ENCODE assay signal across 1 cellular context in the genomic region with DNA sequence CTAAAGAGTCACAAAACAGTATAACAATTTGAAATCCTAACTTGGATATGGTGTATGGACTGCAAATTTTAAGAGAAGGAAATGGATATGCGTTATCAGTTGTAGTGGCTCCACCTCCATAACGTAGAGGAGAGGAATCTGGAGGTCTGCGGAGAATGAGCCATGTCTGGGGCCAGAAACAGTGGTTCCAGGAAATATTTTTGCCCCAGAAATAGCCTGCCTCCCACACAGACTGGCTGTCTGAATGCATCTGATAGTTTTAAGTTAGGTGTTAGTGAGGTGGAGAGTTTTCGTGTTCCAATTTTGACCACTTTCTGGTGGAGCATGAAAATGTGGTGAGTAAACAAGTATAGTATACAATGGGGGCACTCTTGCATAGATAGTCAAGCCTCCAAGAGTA.
TF ChIP-seq lines count a peak whose summit lies in the region.

No MANE protein-coding gene starts in this region.

TF ChIP-seq in K562, 482 proteins besides CTCF, POLR2A, EP300 and RAD21 (continued from another document):
- TF ChIP-seq, protein P1, sequence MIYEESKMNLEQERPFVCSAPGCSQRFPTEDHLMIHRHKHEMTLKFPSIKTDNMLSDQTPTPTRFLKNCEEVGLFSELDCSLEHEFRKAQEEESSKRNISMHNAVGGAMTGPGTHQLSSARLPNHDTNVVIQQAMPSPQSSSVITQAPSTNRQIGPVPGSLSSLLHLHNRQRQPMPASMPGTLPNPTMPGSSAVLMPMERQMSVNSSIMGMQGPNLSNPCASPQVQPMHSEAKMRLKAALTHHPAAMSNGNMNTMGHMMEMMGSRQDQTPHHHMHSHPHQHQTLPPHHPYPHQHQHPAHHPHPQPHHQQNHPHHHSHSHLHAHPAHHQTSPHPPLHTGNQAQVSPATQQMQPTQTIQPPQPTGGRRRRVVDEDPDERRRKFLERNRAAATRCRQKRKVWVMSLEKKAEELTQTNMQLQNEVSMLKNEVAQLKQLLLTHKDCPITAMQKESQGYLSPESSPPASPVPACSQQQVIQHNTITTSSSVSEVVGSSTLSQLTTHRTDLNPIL (CRISPR knock-in tag; IDR thresholded peaks at IDR 0.05), result no peak
- TF ChIP-seq, protein P2, sequence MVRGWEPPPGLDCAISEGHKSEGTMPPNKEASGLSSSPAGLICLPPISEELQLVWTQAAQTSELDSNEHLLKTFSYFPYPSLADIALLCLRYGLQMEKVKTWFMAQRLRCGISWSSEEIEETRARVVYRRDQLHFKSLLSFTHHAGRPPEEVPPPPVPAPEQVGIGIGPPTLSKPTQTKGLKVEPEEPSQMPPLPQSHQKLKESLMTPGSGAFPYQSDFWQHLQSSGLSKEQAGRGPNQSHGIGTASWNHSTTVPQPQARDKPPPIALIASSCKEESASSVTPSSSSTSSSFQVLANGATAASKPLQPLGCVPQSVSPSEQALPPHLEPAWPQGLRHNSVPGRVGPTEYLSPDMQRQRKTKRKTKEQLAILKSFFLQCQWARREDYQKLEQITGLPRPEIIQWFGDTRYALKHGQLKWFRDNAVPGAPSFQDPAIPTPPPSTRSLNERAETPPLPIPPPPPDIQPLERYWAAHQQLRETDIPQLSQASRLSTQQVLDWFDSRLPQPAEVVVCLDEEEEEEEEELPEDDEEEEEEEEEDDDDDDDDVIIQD (CRISPR knock-in tag; IDR thresholded peaks at IDR 0.05), result no peak
- TF ChIP-seq HEY1 (CRISPR knock-in tag; IDR thresholded peaks at IDR 0.05; ENCODE audit: borderline replicate concordance) (no peak), ZZZ3 (IDR thresholded peaks at IDR 0.05) (no peak), ZNF431 (CRISPR knock-in tag; IDR thresholded peaks at IDR 0.05) (no peak), ZKSCAN1 (IDR thresholded peaks at IDR 0.05; ENCODE audit: low read depth, low read length) (no peak), STAT5B (CRISPR knock-in tag; IDR thresholded peaks at IDR 0.05) (no peak), NCOR1 (IDR thresholded peaks at IDR 0.05) (peak; percentile 88), ZNF778 (CRISPR knock-in tag; IDR thresholded peaks at IDR 0.05) (no peak), STAG1 (CRISPR knock-in tag; IDR thresholded peaks at IDR 0.05; ENCODE audit: borderline replicate concordance) (no peak), GTF2A2 (tag; IDR thresholded peaks at IDR 0.05) (no peak), ZNF79 (CRISPR knock-in tag; IDR thresholded peaks at IDR 0.05; ENCODE audit: low read depth) (no peak), FIP1L1 (IDR thresholded peaks at IDR 0.05; ENCODE audit: low read depth, low read length, poor library complexity, severe bottlenecking) (no peak)
- TF ChIP-seq, protein P3, sequence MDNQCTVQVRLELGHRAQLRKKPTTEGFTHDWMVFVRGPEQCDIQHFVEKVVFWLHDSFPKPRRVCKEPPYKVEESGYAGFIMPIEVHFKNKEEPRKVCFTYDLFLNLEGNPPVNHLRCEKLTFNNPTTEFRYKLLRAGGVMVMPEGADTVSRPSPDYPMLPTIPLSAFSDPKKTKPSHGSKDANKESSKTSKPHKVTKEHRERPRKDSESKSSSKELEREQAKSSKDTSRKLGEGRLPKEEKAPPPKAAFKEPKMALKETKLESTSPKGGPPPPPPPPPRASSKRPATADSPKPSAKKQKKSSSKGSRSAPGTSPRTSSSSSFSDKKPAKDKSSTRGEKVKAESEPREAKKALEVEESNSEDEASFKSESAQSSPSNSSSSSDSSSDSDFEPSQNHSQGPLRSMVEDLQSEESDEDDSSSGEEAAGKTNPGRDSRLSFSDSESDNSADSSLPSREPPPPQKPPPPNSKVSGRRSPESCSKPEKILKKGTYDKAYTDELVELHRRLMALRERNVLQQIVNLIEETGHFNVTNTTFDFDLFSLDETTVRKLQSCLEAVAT (IDR thresholded peaks at IDR 0.05), result peak in 1 of 2 experiments; percentile 33; a peak in 1 of 4 replicates
- TF ChIP-seq, protein P4, sequence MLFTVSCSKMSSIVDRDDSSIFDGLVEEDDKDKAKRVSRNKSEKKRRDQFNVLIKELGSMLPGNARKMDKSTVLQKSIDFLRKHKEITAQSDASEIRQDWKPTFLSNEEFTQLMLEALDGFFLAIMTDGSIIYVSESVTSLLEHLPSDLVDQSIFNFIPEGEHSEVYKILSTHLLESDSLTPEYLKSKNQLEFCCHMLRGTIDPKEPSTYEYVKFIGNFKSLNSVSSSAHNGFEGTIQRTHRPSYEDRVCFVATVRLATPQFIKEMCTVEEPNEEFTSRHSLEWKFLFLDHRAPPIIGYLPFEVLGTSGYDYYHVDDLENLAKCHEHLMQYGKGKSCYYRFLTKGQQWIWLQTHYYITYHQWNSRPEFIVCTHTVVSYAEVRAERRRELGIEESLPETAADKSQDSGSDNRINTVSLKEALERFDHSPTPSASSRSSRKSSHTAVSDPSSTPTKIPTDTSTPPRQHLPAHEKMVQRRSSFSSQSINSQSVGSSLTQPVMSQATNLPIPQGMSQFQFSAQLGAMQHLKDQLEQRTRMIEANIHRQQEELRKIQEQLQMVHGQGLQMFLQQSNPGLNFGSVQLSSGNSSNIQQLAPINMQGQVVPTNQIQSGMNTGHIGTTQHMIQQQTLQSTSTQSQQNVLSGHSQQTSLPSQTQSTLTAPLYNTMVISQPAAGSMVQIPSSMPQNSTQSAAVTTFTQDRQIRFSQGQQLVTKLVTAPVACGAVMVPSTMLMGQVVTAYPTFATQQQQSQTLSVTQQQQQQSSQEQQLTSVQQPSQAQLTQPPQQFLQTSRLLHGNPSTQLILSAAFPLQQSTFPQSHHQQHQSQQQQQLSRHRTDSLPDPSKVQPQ (CRISPR knock-in tag; IDR thresholded peaks at IDR 0.05; ENCODE audit: borderline replicate concordance), result no peak
- TF ChIP-seq, protein P5, sequence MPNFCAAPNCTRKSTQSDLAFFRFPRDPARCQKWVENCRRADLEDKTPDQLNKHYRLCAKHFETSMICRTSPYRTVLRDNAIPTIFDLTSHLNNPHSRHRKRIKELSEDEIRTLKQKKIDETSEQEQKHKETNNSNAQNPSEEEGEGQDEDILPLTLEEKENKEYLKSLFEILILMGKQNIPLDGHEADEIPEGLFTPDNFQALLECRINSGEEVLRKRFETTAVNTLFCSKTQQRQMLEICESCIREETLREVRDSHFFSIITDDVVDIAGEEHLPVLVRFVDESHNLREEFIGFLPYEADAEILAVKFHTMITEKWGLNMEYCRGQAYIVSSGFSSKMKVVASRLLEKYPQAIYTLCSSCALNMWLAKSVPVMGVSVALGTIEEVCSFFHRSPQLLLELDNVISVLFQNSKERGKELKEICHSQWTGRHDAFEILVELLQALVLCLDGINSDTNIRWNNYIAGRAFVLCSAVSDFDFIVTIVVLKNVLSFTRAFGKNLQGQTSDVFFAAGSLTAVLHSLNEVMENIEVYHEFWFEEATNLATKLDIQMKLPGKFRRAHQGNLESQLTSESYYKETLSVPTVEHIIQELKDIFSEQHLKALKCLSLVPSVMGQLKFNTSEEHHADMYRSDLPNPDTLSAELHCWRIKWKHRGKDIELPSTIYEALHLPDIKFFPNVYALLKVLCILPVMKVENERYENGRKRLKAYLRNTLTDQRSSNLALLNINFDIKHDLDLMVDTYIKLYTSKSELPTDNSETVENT (CRISPR knock-in tag; IDR thresholded peaks at IDR 0.05), result no peak
